Comparison of ENCODE assay signal across 1 cellular context in the genomic region with DNA sequence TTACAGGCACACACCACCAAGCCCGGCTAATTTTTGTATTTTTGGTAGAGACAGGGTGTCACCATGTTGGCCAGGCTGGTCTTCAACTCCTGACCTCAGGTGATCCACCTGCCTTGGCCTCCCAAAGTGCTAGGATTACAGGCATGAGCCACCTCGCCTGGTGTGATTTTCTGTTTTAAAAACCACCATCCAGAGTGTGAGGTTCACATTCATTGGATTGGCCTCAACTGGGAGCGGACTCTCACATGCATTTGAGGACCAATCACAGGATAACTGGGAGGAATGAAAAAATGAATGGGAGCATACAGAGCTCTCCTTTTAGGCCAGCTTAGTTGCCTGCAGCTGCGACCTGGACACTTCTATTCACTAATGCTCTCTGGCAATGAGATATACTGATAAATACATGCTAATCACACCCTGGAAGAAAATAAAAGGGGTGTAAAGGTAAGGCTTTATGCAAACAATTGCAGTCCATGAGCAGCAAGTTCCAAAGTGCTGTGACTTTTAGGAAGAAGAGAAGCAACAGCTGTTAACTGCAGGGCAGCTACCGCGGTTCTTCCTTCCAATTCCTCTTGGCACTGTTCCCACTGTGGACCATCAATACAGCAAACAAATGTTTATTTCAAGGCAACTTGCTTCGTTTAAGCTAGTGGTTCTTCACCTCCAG.
TF ChIP-seq lines count a peak whose summit lies in the region.

No MANE protein-coding gene starts in this region.

TF ChIP-seq in K562, 482 proteins besides CTCF, POLR2A, EP300 and RAD21:
- TF ChIP-seq BCLAF1 (IDR thresholded peaks at IDR 0.05; ENCODE audit: borderline replicate concordance in 1 of 2, control insufficient read depth in 1 of 2, low read depth in 2 of 2, low read length in 1 of 2) (no peak), TEAD1 (CRISPR knock-in tag; IDR thresholded peaks at IDR 0.05) (no peak), EHMT2 (IDR thresholded peaks at IDR 0.05) (no peak), STAG1 (CRISPR knock-in tag; IDR thresholded peaks at IDR 0.05; ENCODE audit: borderline replicate concordance) (no peak), JUNB (CRISPR knock-in tag; conservative IDR thresholded peaks at IDR 0.05) (no peak), SETDB1 (IDR thresholded peaks at IDR 0.05; ENCODE audit: low read length) (no peak), ZNF584 (CRISPR knock-in tag; IDR thresholded peaks at IDR 0.05; ENCODE audit: low read depth) (no peak), KLF10 (CRISPR knock-in tag; IDR thresholded peaks at IDR 0.05) (no peak), DPF2 (IDR thresholded peaks at IDR 0.05) (no peak)
